ENCODE assay signal across 17 cellular contexts in genomic region chr13:70959376-70959775, GRCh38.
DNase-seq lines count a peak whose midpoint lies in the region; TF ChIP-seq lines count a peak whose summit lies in the region.
"Had no signal": no experiment of that assay in that cellular context is flagged by ENCODE, and none has a peak within 500 bp of the region (broad histone marks: within the 10 kb centered on the region; RNA-seq: fewer than 3 reads in every experiment).

No MANE protein-coding gene starts in this region.

- H3K27me3 ChIP-seq in HAP-1 (ENCODE audit: low read depth) (no peaks in the 10 kb centered on the region), mesenchymal stem cell (ENCODE audit: control insufficient read depth in 1 of 2, insufficient read depth in 1 of 2, low read length in 2 of 2) (no peaks in the 10 kb centered on the region), esophagus muscularis mucosa (no peaks in the 10 kb centered on the region)

- H4K91ac ChIP-seq in mesenchymal stem cell (ENCODE audit: low read length) = no peak overlapping the region

- no peak overlapping the region for H3K4ac ChIP-seq in mesenchymal stem cell (ENCODE audit: low read depth in 1 of 2, low read length in 2 of 2)

- no peak for TF ChIP-seq EP300 in esophagus muscularis mucosa (IDR thresholded peaks at IDR 0.05)

- intact Hi-C loops in esophagus muscularis mucosa (cut with DNase I) = no loop called here

- H3K4me2 ChIP-seq in mesenchymal stem cell (ENCODE audit: low read length, poor library complexity, severe bottlenecking) = no peak overlapping the region

- no peak for TF ChIP-seq POLR2A in esophagus muscularis mucosa (IDR thresholded peaks at IDR 0.05; ENCODE audit: low read depth)

- WGBS in mesenchymal stem cell = 57% methylated on average over 3 of the region's 3 CpGs
- WGBS in esophagus muscularis mucosa = 83% methylated on average over 3 of the region's 3 CpGs

- H2AK5ac ChIP-seq in mesenchymal stem cell (ENCODE audit: low read length, severe bottlenecking) = no peak overlapping the region

- H3K4me1 ChIP-seq in HAP-1 (peaks cover 8% of the 10 kb centered on the region), mesenchymal stem cell (ENCODE audit: control insufficient read depth, insufficient read depth, low read depth, low read length) (no peaks in the 10 kb centered on the region), esophagus muscularis mucosa (no peaks in the 10 kb centered on the region)

- no peak overlapping the region for H2BK12ac ChIP-seq in mesenchymal stem cell (ENCODE audit: low read length in 2 of 2)

- no peak overlapping the region for H4K8ac ChIP-seq in mesenchymal stem cell (ENCODE audit: low read length)

- peak; percentile 61 for DNase-seq in DMS 273 (lab: John Stamatoyannopoulos, UW; ENCODE audit: unreplicated experiment)
- DNase-seq in DMS 273 treated with DMSO at 0.1 percent for 48 hours (lab: John Stamatoyannopoulos, UW) = no peak
- peak; percentile 20 to 59 for DNase-seq in HAP-1 (ENCODE audit: low spot score in 2 of 2)
- peak; percentile 78 for DNase-seq in NCI-H82 treated with DMSO at 0.1 percent for 48 hours (lab: John Stamatoyannopoulos, UW; ENCODE audit: unreplicated experiment)
- peak; percentile 51 for DNase-seq in mesenchymal stem cell
- no peak for DNase-seq in NAMALWA (ENCODE audit: low spot score)
- DNase-seq in esophagus muscularis mucosa (ENCODE audit: extremely low spot score) = no peak
- no peak for DNase-seq in HuH-7 (ENCODE audit: low spot score)
- DNase-seq: GF-D8; GM23248; HCEC 1CT; NCI-H1436; NCI-H2081; NK-92 treated with Interleukin-12 subunit alpha and Interleukin-12 subunit beta, amount 100 ng/mL, for 24 hours had no signal

- no peak overlapping the region for H3K23ac ChIP-seq in mesenchymal stem cell (ENCODE audit: low read length in 2 of 2)

- no peak for TF ChIP-seq CTCF in esophagus muscularis mucosa (IDR thresholded peaks at IDR 0.05)

- no peak overlapping the region for H2AFZ ChIP-seq in mesenchymal stem cell (ENCODE audit: low read depth, low read length)
- H2AFZ ChIP-seq: GM23248 had no signal

- H3K9me3 ChIP-seq in HAP-1 = no peaks in the 10 kb centered on the region
- no peaks in the 10 kb centered on the region for H3K9me3 ChIP-seq in mesenchymal stem cell (ENCODE audit: control insufficient read depth, low read length)
- no peaks in the 10 kb centered on the region for H3K9me3 ChIP-seq in esophagus muscularis mucosa

- H3K79me1 ChIP-seq in mesenchymal stem cell (replicated peaks; ENCODE audit: low read length, poor library complexity, severe bottlenecking) = no peaks in the 10 kb centered on the region

- H2BK5ac ChIP-seq in mesenchymal stem cell (ENCODE audit: low read depth, low read length, poor library complexity, severe bottlenecking) = no peak overlapping the region

- no peak overlapping the region for H3K9ac ChIP-seq in mesenchymal stem cell (ENCODE audit: low read length)
- H3K9ac ChIP-seq: GM23248 had no signal

- no peak overlapping the region for H3K27ac ChIP-seq in mesenchymal stem cell (ENCODE audit: low read length, poor library complexity, severe bottlenecking)
- H3K27ac ChIP-seq in esophagus muscularis mucosa (replicated peaks in 1 of 4) = no peak overlapping the region
- H3K27ac ChIP-seq: 22Rv1, GM23248, SK-N-MC had no signal

- no peak overlapping the region for H3K18ac ChIP-seq in mesenchymal stem cell (ENCODE audit: low read depth in 1 of 2, low read length in 2 of 2)

- no peak overlapping the region for H2BK120ac ChIP-seq in mesenchymal stem cell (ENCODE audit: low read depth, low read length)

- H3K36me3 ChIP-seq in HAP-1 (replicated peaks) (no peaks in the 10 kb centered on the region), mesenchymal stem cell (ENCODE audit: control insufficient read depth in 1 of 2, insufficient read depth in 2 of 2, low read depth in 1 of 2, low read length in 2 of 2) (no peaks in the 10 kb centered on the region), esophagus muscularis mucosa (no peaks in the 10 kb centered on the region)

- in situ Hi-C loops in HAP-1 (cut with MboI; ENCODE audit: low sequenced_read_pairs) = loop anchor here (25.0 kb wide), 1 partner anchor 347 kb away; no protein-coding TSS in a partner anchor

- no peak overlapping the region for H3K14ac ChIP-seq in mesenchymal stem cell (ENCODE audit: low read length in 2 of 2)

- H2BK15ac ChIP-seq in mesenchymal stem cell (ENCODE audit: low read depth, poor library complexity, severe bottlenecking) = no peak overlapping the region

- no peak overlapping the region for H3K4me3 ChIP-seq in HAP-1
- H3K4me3 ChIP-seq in mesenchymal stem cell (ENCODE audit: insufficient read depth in 1 of 2, low read depth in 1 of 2, low read length in 2 of 2) = no peak overlapping the region
- H3K4me3 ChIP-seq in esophagus muscularis mucosa = no peak overlapping the region
- H3K4me3 ChIP-seq: GM23248, K562, SK-N-MC had no signal

Comparison
In these comparisons a context has a peak if more than half of its experiments do, and no peak if none do; other contexts are left out.
1. DNase-seq: peak in DMS 273 (single experiment), HAP-1 (2 of 2), NCI-H82 treated with DMSO at 0.1 percent for 48 hours (single experiment) and mesenchymal stem cell (single experiment); none in DMS 273 treated with DMSO at 0.1 percent for 48 hours (single experiment), NAMALWA (single experiment), esophagus muscularis mucosa (single experiment) and HuH-7 (single experiment).